8 cellular contexts compared by ENCODE assay signal in genomic region chr1:45490623-45491463, GRCh38. TPM values are rescaled to one million over a fixed set of nuclear protein-coding genes. Genes with fewer than 3 reads are reported as not detected.
DNase-seq lines count a peak whose midpoint lies in the region; ATAC-seq, FAIRE-seq and TF ChIP-seq lines count a peak whose summit lies in the region.

TESK2 (minus strand) TSS chr1:45491163; CDS start chr1:45457785, 33,378 bp downstream.

- H3K36me3 ChIP-seq in ES-I3 (ENCODE audit: insufficient read depth, low read length), result no peaks in the 10 kb centered on the region

- intact Hi-C loops in activated T-helper 2 cell treated with anti-CD3 and anti-CD28 coated beads, Interferon-gamma antibody, Interleukin-2, Interleukin-4, amounts not matched to agents 10 μg/mL and 5 μg/mL and 100 μg/mL, durations not matched to agents 14 hours and 24 hours and 36 hours (cut with micrococcal nuclease), result loop anchor here (1.0 to 10.0 kb wide), 7 partner anchors 9 to 684 kb away; partner anchors contain the start of genes CCDC163, DYNLT4, GPBP1L1 and HECTD3

- ATAC-seq in natural killer cell treated with Interleukin-12 subunit alpha and Interleukin-12 subunit beta and Interleukin-15 and Interleukin-18, amount 100 ng/mL, for 72 hours, result peak; percentile 97 to 98

- H3K4me1 ChIP-seq in ES-I3 (ENCODE audit: insufficient read depth, low read length), result no peaks in the 10 kb centered on the region

- H3K9me3 ChIP-seq in ES-I3 (ENCODE audit: control insufficient read depth, insufficient read depth, low read length), result no peaks in the 10 kb centered on the region

- DNase-seq in H54 (ENCODE audit: insufficient read length, low spot score) (peak; percentile 96), LNCaP clone FGC (ENCODE audit: low read depth) (peak; percentile 100), RPMI7951 (ENCODE audit: low read depth) (peak; percentile 100), fibroblast of the conjunctiva (ENCODE audit: low read depth) (peak; percentile 98)
- DNase-seq in activated T-helper 2 cell treated with anti-CD3 and anti-CD28 coated beads, Interferon-gamma antibody, Interleukin-2, Interleukin-4, amounts not matched to agents 10 μg/mL and 5 μg/mL and 100 μg/mL, durations not matched to agents 14 hours and 24 hours and 36 hours (ENCODE audit: low spot score), result peak; percentile 97
- DNase-seq in natural killer cell treated with Interleukin-12 subunit alpha and Interleukin-12 subunit beta and Interleukin-15 and Interleukin-18, amount 100 ng/mL, for 72 hours (ENCODE audit: low spot score), result peak; percentile 98
- peak; percentile 94 for DNase-seq in stimulated activated naive CD4-positive, alpha-beta T cell treated with Interleukin-2 at 50 U/mL for 16 hours (lab: John Stamatoyannopoulos, UW)

- peak; percentile 76 for TF ChIP-seq POLR2A in H54 (IDR thresholded peaks at IDR 0.05; ENCODE audit: low read depth, low read length)

- H3K4me3 ChIP-seq in LNCaP clone FGC (ENCODE audit: low read depth, low read length), result peak within 1 kb of the TSS; percentile 88

- H3K36me3 Mint-ChIP-seq in activated T-helper 2 cell treated with anti-CD3 and anti-CD28 coated beads, Interferon-gamma antibody, Interleukin-2, Interleukin-4, amounts not matched to agents 10 μg/mL and 5 μg/mL and 100 μg/mL, durations not matched to agents 14 hours and 24 hours and 36 hours (ENCODE audit: low read depth), result no peaks in the 10 kb centered on the region
- no peaks in the 10 kb centered on the region for H3K36me3 Mint-ChIP-seq in natural killer cell treated with Interleukin-12 subunit alpha and Interleukin-12 subunit beta and Interleukin-15 and Interleukin-18, amount 100 ng/mL, for 72 hours

- no peak within 1 kb of the TSS for H3K27ac Mint-ChIP-seq in activated T-helper 2 cell treated with anti-CD3 and anti-CD28 coated beads, Interferon-gamma antibody, Interleukin-2, Interleukin-4, amounts not matched to agents 10 μg/mL and 5 μg/mL and 100 μg/mL, durations not matched to agents 14 hours and 24 hours and 36 hours
- no peak within 1 kb of the TSS for H3K27ac Mint-ChIP-seq in natural killer cell treated with Interleukin-12 subunit alpha and Interleukin-12 subunit beta and Interleukin-15 and Interleukin-18, amount 100 ng/mL, for 72 hours

- H3K9me3 Mint-ChIP-seq in activated T-helper 2 cell treated with anti-CD3 and anti-CD28 coated beads, Interferon-gamma antibody, Interleukin-2, Interleukin-4, amounts not matched to agents 10 μg/mL and 5 μg/mL and 100 μg/mL, durations not matched to agents 14 hours and 24 hours and 36 hours, result no peaks in the 10 kb centered on the region
- H3K9me3 Mint-ChIP-seq in natural killer cell treated with Interleukin-12 subunit alpha and Interleukin-12 subunit beta and Interleukin-15 and Interleukin-18, amount 100 ng/mL, for 72 hours, result no peaks in the 10 kb centered on the region

- no peak for TF ChIP-seq CTCF in LNCaP clone FGC (IDR thresholded peaks at IDR 0.05; ENCODE audit: control insufficient read depth, extremely low read depth, insufficient read depth)

- H3K9ac ChIP-seq in ES-I3 (ENCODE audit: low read depth, low read length), result peak within 1 kb of the TSS; percentile 87

- FAIRE-seq in H54 (lab: Jason Lieb, UNC), result peak; percentile 99

- no peak within 1 kb of the TSS for H3K4me3 Mint-ChIP-seq in activated T-helper 2 cell treated with anti-CD3 and anti-CD28 coated beads, Interferon-gamma antibody, Interleukin-2, Interleukin-4, amounts not matched to agents 10 μg/mL and 5 μg/mL and 100 μg/mL, durations not matched to agents 14 hours and 24 hours and 36 hours (ENCODE audit: low read depth)
- H3K4me3 Mint-ChIP-seq in natural killer cell treated with Interleukin-12 subunit alpha and Interleukin-12 subunit beta and Interleukin-15 and Interleukin-18, amount 100 ng/mL, for 72 hours, result no peak within 1 kb of the TSS

- H3K4me1 Mint-ChIP-seq in activated T-helper 2 cell treated with anti-CD3 and anti-CD28 coated beads, Interferon-gamma antibody, Interleukin-2, Interleukin-4, amounts not matched to agents 10 μg/mL and 5 μg/mL and 100 μg/mL, durations not matched to agents 14 hours and 24 hours and 36 hours (ENCODE audit: low read depth), result peaks cover 9% of the 10 kb centered on the region
- peaks cover 0 to 8% of the 10 kb centered on the region in 2 donors for H3K4me1 Mint-ChIP-seq in natural killer cell treated with Interleukin-12 subunit alpha and Interleukin-12 subunit beta and Interleukin-15 and Interleukin-18, amount 100 ng/mL, for 72 hours (ENCODE audit: low read depth in 2 of 2)

- H3K27me3 Mint-ChIP-seq in activated T-helper 2 cell treated with anti-CD3 and anti-CD28 coated beads, Interferon-gamma antibody, Interleukin-2, Interleukin-4, amounts not matched to agents 10 μg/mL and 5 μg/mL and 100 μg/mL, durations not matched to agents 14 hours and 24 hours and 36 hours (ENCODE audit: low read depth), result peaks cover 9% of the 10 kb centered on the region
- H3K27me3 Mint-ChIP-seq in natural killer cell treated with Interleukin-12 subunit alpha and Interleukin-12 subunit beta and Interleukin-15 and Interleukin-18, amount 100 ng/mL, for 72 hours, result no peaks in the 10 kb centered on the region

RNA-seq across cellular contexts. Expression of gene TESK2, which starts in this region (rescaled TPM):
- 2.3 and 4.9 TPM in 2 replicates for total RNA-seq in RPMI7951 (2014; rRNA removed; shearing (Covaris generic))
- total RNA-seq in activated T-helper 2 cell treated with anti-CD3 and anti-CD28 coated beads, Interferon-gamma antibody, Interleukin-2, Interleukin-4, amounts not matched to agents 10 μg/mL and 5 μg/mL and 100 μg/mL, durations not matched to agents 14 hours and 24 hours and 36 hours, result 2.3 and 2.9 TPM in 2 replicates
- 1 to 10 TPM; 2.4 to 4.0 TPM for total RNA-seq in natural killer cell treated with Interleukin-12 subunit alpha and Interleukin-12 subunit beta and Interleukin-15 and Interleukin-18, amount 100 ng/mL, for 72 hours

Comparison
In these comparisons a context has a peak if more than half of its experiments do, and no peak if none do; other contexts are left out.
1. Peak in every context shown above with its lines: DNase-seq, ATAC-seq and H3K4me3 ChIP-seq.